Comparison of ENCODE assay signal across 1 cellular context in genomic region chr5:9197881-9198260, GRCh38.
TF ChIP-seq lines count a peak whose summit lies in the region.

No MANE protein-coding gene starts in this region.

TF ChIP-seq in GM12878, 131 proteins besides CTCF, POLR2A, EP300 and RAD21 (continued from another document):
- TF ChIP-seq ZBTB33 (IDR thresholded peaks at IDR 0.05) (no peak), MTA2 (IDR thresholded peaks at IDR 0.05; ENCODE audit: low read depth) (0 out of 2 replicates have a peak, but pooled peaks have one; percentile 25)
